In genomic region chr10:11178606-11179221, GRCh38 we compare ENCODE assay signal across 8 cellular contexts.
A peak's percentile ranks its signal among the peaks of the same experiment; 100 is the strongest.
DNase-seq lines count a peak whose midpoint lies in the region; ATAC-seq and FAIRE-seq lines count a peak whose summit lies in the region.

No MANE protein-coding gene starts in this region.

- ATAC-seq in GM18520 (IDR thresholded peaks at IDR 0.05; ENCODE audit: unreplicated experiment) (peak; percentile 67), HG02943 (IDR thresholded peaks at IDR 0.05; ENCODE audit: low read depth, unreplicated experiment) (peak; percentile 88)

- no peak for FAIRE-seq in RCC 7860 (lab: Jason Lieb, UNC)

- DNase-seq in RCC 7860 (ENCODE audit: low spot score) (peak; percentile 24), islet precursor cell (peak; percentile 86), SHP77 (lab: John Stamatoyannopoulos, UW) (no peak), RKO (ENCODE audit: low spot score) (no peak)
- DNase-seq in activated naive CD4-positive, alpha-beta T cell (lab: John Stamatoyannopoulos, UW): peak; percentile 23 to 61 (median 52)
- peak; percentile 54 to 83 for DNase-seq in stimulated activated CD8-positive, alpha-beta memory T cell treated with anti-CD3 and anti-CD28 coated beads, Interleukin-4, amount 100 ng/mL, for 4 hours (ENCODE audit: low read depth in 2 of 2, low spot score in 1 of 2)

Comparison
In these comparisons a context has a peak if more than half of its experiments do, and no peak if none do; other contexts are left out.
1. DNase-seq: peak in RCC 7860 (single experiment), activated naive CD4-positive, alpha-beta T cell (4 of 4), islet precursor cell (single experiment) and stimulated activated CD8-positive, alpha-beta memory T cell treated with anti-CD3 and anti-CD28 coated beads, Interleukin-4, amount 100 ng/mL, for 4 hours (2 of 2); none in SHP77 (0 of 2) and RKO (single experiment).